ENCODE assay signal across 8 cellular contexts in genomic region chr1:22416555-22417454, GRCh38. TPM values are rescaled to one million over a fixed set of nuclear protein-coding genes. Genes with fewer than 3 reads are reported as not detected.
DNase-seq lines count a peak whose midpoint lies in the region; ATAC-seq and TF ChIP-seq lines count a peak whose summit lies in the region.

No MANE protein-coding gene starts in this region.

- no peak overlapping the region for H3K27ac ChIP-seq in SJSA1

- H3K27me3 ChIP-seq in SJSA1 (replicated peaks), result peaks cover 5% of the 10 kb centered on the region; the same call in 1 of the 2 replicates

- TF ChIP-seq CTCF in type B pancreatic cell (conservative IDR thresholded peaks at IDR 0.05), result peak; percentile 99

- H3K4me1 ChIP-seq in SJSA1 (replicated peaks), result peaks cover 31% of the 10 kb centered on the region

- peak; percentile 95 for DNase-seq in ELF-1 (ENCODE audit: low read depth, low spot score)
- DNase-seq in MV-4-11 (lab: John Stamatoyannopoulos, UW), result peak; percentile 23
- peak; percentile 80 for DNase-seq in SJSA1 (ENCODE audit: low read depth in 1 of 2, low spot score in 2 of 2)
- peak; percentile 87 for DNase-seq in activated effector memory CD4-positive, alpha-beta T cell treated with anti-CD3 and anti-CD28 coated beads, Interleukin-2, amount 50 U/mL, for 16 hours
- peak; percentile 45 for DNase-seq in globus pallidus (ENCODE audit: low spot score)
- peak; percentile 67 for DNase-seq in pons (ENCODE audit: low spot score)
- peak; percentile 90 for DNase-seq in type B pancreatic cell (ENCODE audit: extremely low spot score, unreplicated experiment)

- no peak overlapping the region for H3K4me3 ChIP-seq in SJSA1

- H3K27ac Mint-ChIP-seq in type B pancreatic cell, result peak overlapping the region; percentile 55

- H3K36me3 ChIP-seq in SJSA1, result no peaks in the 10 kb centered on the region

- peak overlapping the region; percentile 43 for H3K4me3 Mint-ChIP-seq in type B pancreatic cell

- H3K36me3 Mint-ChIP-seq in type B pancreatic cell, result no peaks in the 10 kb centered on the region

- ATAC-seq in HG03045 (IDR thresholded peaks at IDR 0.05; ENCODE audit: unreplicated experiment), result no peak

- no peaks in the 10 kb centered on the region for H3K9me3 Mint-ChIP-seq in type B pancreatic cell

- H3K27me3 Mint-ChIP-seq in type B pancreatic cell, result peaks cover 9% of the 10 kb centered on the region

- H3K9me3 ChIP-seq in SJSA1 (replicated peaks), result no peaks in the 10 kb centered on the region

- H3K4me1 Mint-ChIP-seq in type B pancreatic cell (ENCODE audit: unreplicated experiment), result peaks cover 40% of the 10 kb centered on the region

RNA-seq across cellular contexts. Expression of gene ZBTB40, which starts 34.8 kb away (rescaled TPM):
- total RNA-seq in SJSA1 (2014; rRNA removed; shearing (Covaris generic)), result 10.6 and 16.9 TPM in 2 replicates
- 26.9 and 27.3 TPM in 2 replicates for total RNA-seq in type B pancreatic cell (ENCODE audit: low replicate concordance)

Comparison
In these comparisons a context has a peak if more than half of its experiments do, and no peak if none do; other contexts are left out.
1. DNase-seq: peak in every context shown above with its lines; median percentile 95 in ELF-1; 90 in type B pancreatic cell; 87 in activated effector memory CD4-positive, alpha-beta T cell treated with anti-CD3 and anti-CD28 coated beads, Interleukin-2, amount 50 U/mL, for 16 hours; 80 in SJSA1; 67 in pons; 45 in globus pallidus; 23 in MV-4-11.